In genomic region chr3:49316696-49317457, GRCh38 we compare ENCODE assay signal across 19 cellular contexts.
"Had no signal": no experiment of that assay in that cellular context is flagged by ENCODE, and none has a peak within 500 bp of the region (broad histone marks: within the 10 kb centered on the region; RNA-seq: fewer than 3 reads in every experiment).

No MANE protein-coding gene starts in this region.

- H3K9me3 ChIP-seq: ovary, SJCRH30, testis had no signal

- H3K36me3 ChIP-seq: ovary had no signal

- H3K4me1 ChIP-seq: SJCRH30, testis had no signal

- DNase-seq: activated B cell treated with CpG ODN at 0.5 μM for 24 hours; activated CD4-positive, alpha-beta T cell treated with anti-CD3 and anti-CD28 coated beads for 48 hours; activated CD8-positive, alpha-beta memory T cell treated with anti-CD3 and anti-CD28 coated beads, Interleukin-2, amount 50 U/mL, for 48 hours; activated CD8-positive, alpha-beta T cell treated with anti-CD3 and anti-CD28 coated beads, Interleukin-2, amount 10 ng/mL, durations not matched to agents 7 days and 5 days; activated naive CD8-positive, alpha-beta T cell treated with anti-CD3 and anti-CD28 coated beads for 36 hours; central memory CD4-positive, alpha-beta T cell; cortex of kidney; effector CD8-positive, alpha-beta T cell; islet precursor cell; mesendoderm; ovary; SJCRH30; small intestine; stimulated activated CD4-positive, alpha-beta T cell treated with anti-CD3 and anti-CD28 coated beads, Interleukin-4, amount 100 ng/mL, for 24 hours; stimulated activated CD8-positive, alpha-beta memory T cell treated with anti-CD3 and anti-CD28 coated beads, Interleukin-4, amount 100 ng/mL, for 48 hours; stimulated activated naive CD8-positive, alpha-beta T cell treated with anti-CD3 and anti-CD28 coated beads, Interleukin-15, Interleukin-2, amounts not matched to agents 100 U/mL and 50 U/mL, for 24 hours; T-helper 2 cell; testis had no signal

- H3K27ac ChIP-seq: hepatocyte, ovary, SJCRH30, testis had no signal

- H3K27me3 ChIP-seq: hepatocyte, ovary, SJCRH30, testis had no signal

- ATAC-seq: activated CD8-positive, alpha-beta T cell treated with anti-CD3 and anti-CD28 coated beads, Interleukin-2, amount 10 ng/mL, durations not matched to agents 7 days and 5 days; stimulated activated naive CD8-positive, alpha-beta T cell treated with anti-CD3 and anti-CD28 coated beads, Interleukin-15, Interleukin-2, amounts not matched to agents 100 U/mL and 50 U/mL, for 24 hours had no signal

- H3K4me3 ChIP-seq: hepatocyte, ovary, SJCRH30, testis had no signal
